17 cellular contexts compared by ENCODE assay signal in the genomic region with DNA sequence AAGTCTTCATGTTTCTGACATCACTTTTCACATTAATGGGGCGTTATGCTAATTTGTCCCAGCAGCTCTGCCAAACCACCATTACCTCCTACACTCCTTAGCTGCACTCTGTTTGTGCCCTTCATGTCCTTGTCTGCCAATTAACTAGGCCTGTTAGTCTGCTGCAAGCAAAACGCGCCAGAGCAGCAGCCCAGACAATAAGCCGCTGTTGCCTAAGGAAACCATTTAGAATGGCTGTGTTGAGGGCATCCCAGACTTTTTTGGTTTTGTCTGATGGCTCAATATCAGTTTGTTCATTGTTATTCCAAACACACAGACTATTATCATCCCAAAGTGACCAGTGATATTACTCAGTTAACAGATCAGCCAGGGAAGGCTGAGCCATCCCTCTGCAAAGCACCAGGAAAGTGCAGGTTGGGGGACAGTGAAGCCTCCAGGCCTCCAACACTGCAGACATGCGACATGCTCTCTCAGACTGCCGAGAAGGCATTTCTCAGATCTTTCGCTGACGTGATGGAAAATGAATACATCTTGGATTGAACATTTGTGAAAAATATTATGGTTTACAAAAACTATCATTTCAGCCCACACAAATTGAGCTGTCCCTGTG.
DNase-seq lines count a peak whose midpoint lies in the region; ATAC-seq and TF ChIP-seq lines count a peak whose summit lies in the region.
"Had no signal": no experiment of that assay in that cellular context is flagged by ENCODE, and none has a peak within 500 bp of the region (broad histone marks: within the 10 kb centered on the region; RNA-seq: fewer than 3 reads in every experiment).

No MANE protein-coding gene starts in this region.

- in situ Hi-C loops in brain microvascular endothelial cell (cut with HindIII; ENCODE audit: low pct_ligation_motif_present, low sequenced_read_pairs), result no loop called here

- peak; percentile 67 for DNase-seq in NCI-H2107 treated with DMSO at 0.1 percent for 48 hours (lab: John Stamatoyannopoulos, UW; ENCODE audit: unreplicated experiment)
- DNase-seq in NCI-H2107 (lab: John Stamatoyannopoulos, UW), result no peak
- peak; percentile 56 for DNase-seq in NCI-H69 (lab: John Stamatoyannopoulos, UW)
- DNase-seq in globus pallidus (ENCODE audit: low spot score), result peak; percentile 61
- DNase-seq in retina, result peak; percentile 68
- no peak for DNase-seq in brain microvascular endothelial cell
- DNase-seq: activated B cell treated with CpG ODN at 0.5 μM for 24 hours; erythroblast; GDM1; kidney; NK-92 treated with Interleukin-12 subunit alpha and Interleukin-12 subunit beta, amount 100 ng/mL, for 24 hours; T-helper 17 cell had no signal

- H3K4me3 ChIP-seq in brain microvascular endothelial cell (ENCODE audit: low read depth, low read length), result no peak overlapping the region
- H3K4me3 ChIP-seq: A549, ascending aorta had no signal

- no peaks in the 10 kb centered on the region for H3K27me3 ChIP-seq in brain microvascular endothelial cell (replicated peaks)
- H3K27me3 ChIP-seq: ascending aorta had no signal

- no peak for TF ChIP-seq CTCF in brain microvascular endothelial cell (IDR thresholded peaks at IDR 0.05; ENCODE audit: low read depth, low read length, missing control alignments)

- ATAC-seq in GM18519 (IDR thresholded peaks at IDR 0.05; ENCODE audit: low FRiP score, unreplicated experiment), result no peak
- ATAC-seq in HG03159 (IDR thresholded peaks at IDR 0.05; ENCODE audit: unreplicated experiment), result no peak
- ATAC-seq: A549; stimulated activated memory B cell treated with anti-CD40 and anti-IgM and Interleukin-4, amounts not matched to agents 10 μg/mL and 1 μg/mL and 100 μg/mL, for 72 hours; T-helper 17 cell had no signal

- H3K36me3 ChIP-seq in brain microvascular endothelial cell (replicated peaks), result no peaks in the 10 kb centered on the region
- H3K36me3 ChIP-seq: ascending aorta had no signal

- no peak overlapping the region for H3K27ac ChIP-seq in brain microvascular endothelial cell
- H3K27ac ChIP-seq: A549, ascending aorta had no signal

Comparison
In these comparisons a context has a peak if more than half of its experiments do, and no peak if none do; other contexts are left out.
1. DNase-seq: peak in NCI-H2107 treated with DMSO at 0.1 percent for 48 hours (single experiment), NCI-H69 (single experiment), globus pallidus (single experiment) and retina (single experiment); none in NCI-H2107 (single experiment) and brain microvascular endothelial cell (single experiment).